In genomic region chr3:50256978-50257890, GRCh38 we compare ENCODE assay signal across 8 cellular contexts. TPM values are rescaled to one million over a fixed set of nuclear protein-coding genes. Genes with fewer than 3 reads are reported as not detected.
A peak's percentile ranks its signal among the peaks of the same experiment; 100 is the strongest.
DNase-seq lines count a peak whose midpoint lies in the region; ATAC-seq, FAIRE-seq and TF ChIP-seq lines count a peak whose summit lies in the region.
"Had no signal": no experiment of that assay in that cellular context is flagged by ENCODE, and none has a peak within 500 bp of the region (broad histone marks: within the 10 kb centered on the region; RNA-seq: fewer than 3 reads in every experiment).

No MANE protein-coding gene starts in this region.

- H3K9me1 ChIP-seq in IMR-90 (ENCODE audit: insufficient read depth, low read length) = 0 out of 2 replicates have a peak, but pooled peaks cover 2% of the 10 kb centered on the region

- FAIRE-seq in astrocyte (lab: Jason Lieb, UNC) = no peak

- H3K9me3 ChIP-seq in IMR-90 (ENCODE audit: control insufficient read depth, insufficient read depth, low read length) (no peaks in the 10 kb centered on the region), astrocyte (ENCODE audit: insufficient read depth, low read depth, low read length) (no peaks in the 10 kb centered on the region)

- CTCF ChIA-PET in IMR-90 (lab: Yijun Ruan, JAX) = interaction anchor here (0.6 to 2.1 kb wide), 4 partner anchors 8 to 30 kb away, joined by 4 to 6 read pairs (median 5); no protein-coding TSS in a partner anchor

- H3K4me1 Mint-ChIP-seq in astrocyte (ENCODE audit: low read depth, unreplicated experiment) = peaks cover 26% of the 10 kb centered on the region
- H3K4me1 Mint-ChIP-seq in memory B cell = peaks cover 9% of the 10 kb centered on the region

- H3K9ac ChIP-seq in IMR-90 (ENCODE audit: low read depth, low read length) (no peak overlapping the region), astrocyte (ENCODE audit: low read length) (no peak overlapping the region)

- H3K27ac Mint-ChIP-seq in astrocyte (ENCODE audit: unreplicated experiment) (no peak overlapping the region), memory B cell (peak overlapping the region; percentile 62)

- WGBS in IMR-90 (ENCODE audit: extremely low coverage in 2 of 2, insufficient read length in 1 of 2), 2 experiments = 95% methylated on average over 12 of the region's 20 CpGs; no CpG with 5 or more reads in 1 of the 2 experiments

- peaks cover 39% of the 10 kb centered on the region for H4K20me1 ChIP-seq in IMR-90 (ENCODE audit: insufficient read depth, low read length)
- peaks cover 49% of the 10 kb centered on the region for H4K20me1 ChIP-seq in astrocyte (ENCODE audit: insufficient read depth, low read length)

- no peak overlapping the region for H2AK9ac ChIP-seq in IMR-90 (replicated peaks; ENCODE audit: low read depth, low read length, poor library complexity)

- in situ Hi-C loops in IMR-90 (cut with MboI; ENCODE audit: low sequenced_read_pairs) = no loop called here

- H3K4me2 ChIP-seq in IMR-90 (ENCODE audit: low read depth, low read length) (no peak overlapping the region), astrocyte (ENCODE audit: low read length) (no peak overlapping the region)

- DNase-seq in EH (ENCODE audit: low read depth) (peak; percentile 52), IMR-90 (no peak), astrocyte (ENCODE audit: low read depth) (no peak), memory B cell (ENCODE audit: low spot score in 2 of 2) (no peak), AG08395 (ENCODE audit: low spot score) (no peak)

- H2AFZ ChIP-seq in IMR-90 (replicated peaks; ENCODE audit: low read length, poor library complexity) (peak overlapping the region; percentile 34), astrocyte (ENCODE audit: low read depth, low read length) (no peak overlapping the region)

- TF ChIP-seq CTCF in IMR-90 (conservative IDR thresholded peaks at IDR 0.05; ENCODE audit: low read depth, low read length) (peak; percentile 56), astrocyte (IDR thresholded peaks at IDR 0.05; ENCODE audit: insufficient read depth, low read depth, low read length) (peak; percentile 43)

- H4K8ac ChIP-seq in IMR-90 (ENCODE audit: low read depth in 2 of 2, low read length in 2 of 2) = no peak overlapping the region

- H3K4me3 ChIP-seq in IMR-90 (ENCODE audit: insufficient read depth, low read depth, low read length) (no peak overlapping the region), astrocyte (ENCODE audit: insufficient read depth, low read depth, low read length) (no peak overlapping the region)

- H3K4me3 Mint-ChIP-seq in astrocyte (ENCODE audit: unreplicated experiment) = peak overlapping the region; percentile 21
- no peak overlapping the region for H3K4me3 Mint-ChIP-seq in memory B cell

- no peak overlapping the region for H3K18ac ChIP-seq in IMR-90 (ENCODE audit: low read depth, low read length)

- H3K14ac ChIP-seq in IMR-90 (replicated peaks; ENCODE audit: low read depth, low read length) = no peak overlapping the region

- dilution Hi-C loops in IMR-90 (cut with HindIII; ENCODE audit: low sequenced_read_pairs, unreplicated experiment) = no loop called here

- no peak overlapping the region for H2AK5ac ChIP-seq in IMR-90 (ENCODE audit: low read depth, low read length)

- H3K36me3 ChIP-seq in IMR-90 (ENCODE audit: control insufficient read depth, insufficient read depth, low read length) = peaks cover 51% of the 10 kb centered on the region
- H3K36me3 ChIP-seq in astrocyte (ENCODE audit: insufficient read depth, low read length) = peaks cover 26% of the 10 kb centered on the region

- no peak overlapping the region for H4K5ac ChIP-seq in IMR-90 (ENCODE audit: low read depth, low read length)

- intact Hi-C loops in IMR-90 (cut with micrococcal nuclease) = no loop called here

- no peak for TF ChIP-seq POLR2A in IMR-90 (IDR thresholded peaks at IDR 0.05; ENCODE audit: low read depth, low read length)

- ATAC-seq in IMR-90 (ENCODE audit: low read depth) (no peak), memory B cell (ENCODE audit: low read depth) (no peak), GM21786 (IDR thresholded peaks at IDR 0.05; ENCODE audit: unreplicated experiment) (no peak), GM21447 (IDR thresholded peaks at IDR 0.05; ENCODE audit: unreplicated experiment) (no peak)

- H2BK15ac ChIP-seq in IMR-90 (ENCODE audit: low read depth, low read length) = no peak overlapping the region

- H3K9me3 Mint-ChIP-seq in astrocyte (ENCODE audit: unreplicated experiment) (no peaks in the 10 kb centered on the region), memory B cell (no peaks in the 10 kb centered on the region)

- peaks cover 24 to 73% of the 10 kb centered on the region in 2 experiments for H3K79me1 ChIP-seq in IMR-90 (ENCODE audit: low read depth in 1 of 2, low read length in 2 of 2)

- TF ChIP-seq RAD21 in IMR-90 (IDR thresholded peaks at IDR 0.05; ENCODE audit: low read length) = peak; percentile 57

- H3K27ac ChIP-seq in IMR-90 (ENCODE audit: insufficient read depth, low read length) (no peak overlapping the region), astrocyte (ENCODE audit: low read depth, low read length) (no peak overlapping the region)

- no peak overlapping the region for H3K4ac ChIP-seq in IMR-90 (ENCODE audit: low read depth, low read length)

- H2BK120ac ChIP-seq in IMR-90 (ENCODE audit: low read depth, low read length) = no peak overlapping the region

- H3K79me2 ChIP-seq in astrocyte (ENCODE audit: insufficient read depth, low read length) = peaks cover 46% of the 10 kb centered on the region

- peaks cover 19% of the 10 kb centered on the region for H3K4me1 ChIP-seq in IMR-90 (ENCODE audit: control insufficient read depth, insufficient read depth, low read length)
- peaks cover 42% of the 10 kb centered on the region for H3K4me1 ChIP-seq in astrocyte (ENCODE audit: insufficient read depth, low read length)

- no peak overlapping the region for H3K23ac ChIP-seq in IMR-90 (ENCODE audit: low read depth, low read length)

- H2BK5ac ChIP-seq in IMR-90 (ENCODE audit: low read depth, low read length, poor library complexity, severe bottlenecking) = no peak overlapping the region

- H3K36me3 Mint-ChIP-seq in astrocyte (ENCODE audit: low read depth, unreplicated experiment) (peaks cover 9% of the 10 kb centered on the region), memory B cell (peaks cover 18% of the 10 kb centered on the region)

- no peak overlapping the region for H2BK20ac ChIP-seq in IMR-90 (ENCODE audit: low read depth, low read length)

- no TSS peak for BruUV-seq in IMR-90 (replicated peaks; lab: Mats Ljungman, UMichigan)

- no peak overlapping the region for H3K56ac ChIP-seq in IMR-90 (ENCODE audit: extremely low read depth, insufficient read depth, low read length)

- POLR2A ChIA-PET in IMR-90 (lab: Charles Lee; ENCODE audit: unreplicated experiment) = no interaction called here

- no peak overlapping the region for H4K91ac ChIP-seq in IMR-90 (ENCODE audit: insufficient read depth, low read depth, low read length)

- no peaks in the 10 kb centered on the region for H3K27me3 Mint-ChIP-seq in astrocyte (ENCODE audit: low read depth, unreplicated experiment)
- no peaks in the 10 kb centered on the region for H3K27me3 Mint-ChIP-seq in memory B cell

- H3K27me3 ChIP-seq in IMR-90 (ENCODE audit: control insufficient read depth, insufficient read depth, low read length) (no peaks in the 10 kb centered on the region), astrocyte (ENCODE audit: insufficient read depth, low read length) (no peaks in the 10 kb centered on the region)

TF ChIP-seq in IMR-90, 13 proteins besides CTCF, POLR2A, EP300 and RAD21:
- TF ChIP-seq SMC3 (IDR thresholded peaks at IDR 0.05; ENCODE audit: low read depth, low read length) (peak; percentile 55; the same call in 1 of the 2 replicates), RCOR1 (IDR thresholded peaks at IDR 0.05; ENCODE audit: insufficient replicate concordance, low read length) (no peak), MXI1 (IDR thresholded peaks at IDR 0.05; ENCODE audit: borderline replicate concordance, low read depth, low read length) (no peak), USF2 (IDR thresholded peaks at IDR 0.05; ENCODE audit: low read depth, low read length) (no peak)

RNA-seq across cellular contexts. Expression of gene SEMA3B, which starts 11.7 kb away (rescaled TPM):
- total RNA-seq in IMR-90 (2012; rRNA removed) (3.9 and 4.3 TPM in 2 replicates), astrocyte (4.9 and 5.9 TPM in 2 replicates)
- polyA plus RNA-seq in IMR-90 (2012; rRNA removed) = 29.3 and 34.3 TPM in 2 replicates
- polyA plus RNA-seq in IMR-90 (2012; cell fraction: cytosol; rRNA removed) = 22.0 and 34.4 TPM in 2 replicates
- polyA plus RNA-seq in IMR-90 (2012; cell fraction: nucleus; rRNA removed; ENCODE audit: low replicate concordance) = 153 and 393 TPM in 2 replicates

RNA-seq across cellular contexts. Expression of gene GNAI2, which starts 21.2 kb away (rescaled TPM):
- total RNA-seq in IMR-90 (2012; rRNA removed) = 816 and 867 TPM in 2 replicates
- polyA plus RNA-seq in IMR-90 (2012; rRNA removed) = 1,079 and 1,150 TPM in 2 replicates
- 411 and 787 TPM in 2 replicates for polyA plus RNA-seq in IMR-90 (2012; cell fraction: cytosol; rRNA removed)
- polyA plus RNA-seq in IMR-90 (2012; cell fraction: nucleus; rRNA removed; ENCODE audit: low replicate concordance) = 281 and 349 TPM in 2 replicates
- 380 and 381 TPM in 2 replicates for total RNA-seq in astrocyte

RNA-seq across cellular contexts. Expression of gene LSMEM2, which starts 21.7 kb away (rescaled TPM):
- total RNA-seq in IMR-90 (2012; rRNA removed) (under 0.01 TPM in 2 replicates), astrocyte (0.30 TPM in 1 of 2 replicates, not detected in the other)
- not detected in 2 replicates for polyA plus RNA-seq in IMR-90 (2012; rRNA removed)
- not detected in 2 replicates for polyA plus RNA-seq in IMR-90 (2012; cell fraction: cytosol; rRNA removed)
- polyA plus RNA-seq in IMR-90 (2012; cell fraction: nucleus; rRNA removed; ENCODE audit: low replicate concordance) = 0.37 and 0.52 TPM in 2 replicates
- total RNA-seq: T-helper 1 cell treated with Interleukin-12 subunit alpha and Interleukin-12 subunit beta and Interleukin-4 antibody, amounts not matched to agents 30 ng/mL and 1 ng/mL, for 36 hours had no signal

RNA-seq across cellular contexts. Expression of gene IFRD2, which starts 35.0 kb away (rescaled TPM):
- total RNA-seq in IMR-90 (2012; rRNA removed) (48.6 and 52.7 TPM in 2 replicates), astrocyte (59.2 and 66.8 TPM in 2 replicates)
- 79.1 and 85.2 TPM in 2 replicates for polyA plus RNA-seq in IMR-90 (2012; rRNA removed)
- 68.9 and 69.3 TPM in 2 replicates for polyA plus RNA-seq in IMR-90 (2012; cell fraction: cytosol; rRNA removed)
- 164 and 342 TPM in 2 replicates for polyA plus RNA-seq in IMR-90 (2012; cell fraction: nucleus; rRNA removed; ENCODE audit: low replicate concordance)

RNA-seq across cellular contexts. Expression of gene HYAL3, which starts 42.0 kb away (rescaled TPM):
- total RNA-seq in IMR-90 (2012; rRNA removed) (2.2 and 2.7 TPM in 2 replicates), astrocyte (6.3 and 6.9 TPM in 2 replicates)
- polyA plus RNA-seq in IMR-90 (2012; rRNA removed) = 5.7 and 7.6 TPM in 2 replicates
- 7.4 and 11.3 TPM in 2 replicates for polyA plus RNA-seq in IMR-90 (2012; cell fraction: cytosol; rRNA removed)
- polyA plus RNA-seq in IMR-90 (2012; cell fraction: nucleus; rRNA removed; ENCODE audit: low replicate concordance) = 4.6 and 10.7 TPM in 2 replicates
